11 cellular contexts compared by ENCODE assay signal in genomic region chr4:184583738-184584502, GRCh38.
A peak's percentile ranks its signal among the peaks of the same experiment; 100 is the strongest.
DNase-seq lines count a peak whose midpoint lies in the region; ATAC-seq and TF ChIP-seq lines count a peak whose summit lies in the region.
"Had no signal": no experiment of that assay in that cellular context is flagged by ENCODE, and none has a peak within 500 bp of the region (broad histone marks: within the 10 kb centered on the region; RNA-seq: fewer than 3 reads in every experiment).

No MANE protein-coding gene starts in this region.

- H3F3A ChIP-seq in SU-DHL-6 (ENCODE audit: insufficient read depth), result peaks cover 5% of the 10 kb centered on the region; the same call in 1 of the 2 replicates

- H3K27ac ChIP-seq in SU-DHL-6 (ENCODE audit: low read depth, low read length), result peak overlapping the region; percentile 77
- no peak overlapping the region for H3K27ac ChIP-seq in hepatocyte
- H3K27ac ChIP-seq: A549 had no signal

- ATAC-seq in GM21717 (IDR thresholded peaks at IDR 0.05; ENCODE audit: unreplicated experiment), result peak; percentile 56
- ATAC-seq: A549 had no signal

- H3K4me3 ChIP-seq in SU-DHL-6 (ENCODE audit: insufficient read depth, low read length, poor library complexity, severe bottlenecking) (no peak overlapping the region), hepatocyte (no peak overlapping the region)
- H3K4me3 ChIP-seq: A549 had no signal

- 76% methylated on average over 9 of the region's 9 CpGs for WGBS in hepatocyte (ENCODE audit: low lambda C conversion rate, missing lambda C conversion rate)

- H3K9me2 ChIP-seq in SU-DHL-6 (replicated peaks; ENCODE audit: insufficient read depth, low read length) (no peaks in the 10 kb centered on the region), hepatocyte (replicated peaks; ENCODE audit: insufficient read depth) (no peaks in the 10 kb centered on the region)

- no peaks in the 10 kb centered on the region for H3K27me3 ChIP-seq in SU-DHL-6 (ENCODE audit: low read length)
- no peaks in the 10 kb centered on the region for H3K27me3 ChIP-seq in hepatocyte

- H3K9me3 ChIP-seq in SU-DHL-6 (ENCODE audit: insufficient read depth, low read length), result no peaks in the 10 kb centered on the region; the same call in 1 of the 2 replicates
- no peaks in the 10 kb centered on the region for H3K9me3 ChIP-seq in hepatocyte (ENCODE audit: low read depth)
- H3K9me3 ChIP-seq: A549 had no signal

- no peak overlapping the region for H3K9ac ChIP-seq in SU-DHL-6 (ENCODE audit: low read length)

- TF ChIP-seq CTCF in SU-DHL-6 (IDR thresholded peaks at IDR 0.05; ENCODE audit: insufficient read depth, low read length, poor library complexity, severe bottlenecking) (no peak), hepatocyte (IDR thresholded peaks at IDR 0.05; ENCODE audit: poor library complexity) (no peak)

- H3K79me2 ChIP-seq in SU-DHL-6 (ENCODE audit: insufficient read depth, low read length), result no peaks in the 10 kb centered on the region
- no peaks in the 10 kb centered on the region for H3K79me2 ChIP-seq in hepatocyte

- H4K20me1 ChIP-seq in SU-DHL-6 (ENCODE audit: low read depth, low read length) (no peaks in the 10 kb centered on the region), hepatocyte (ENCODE audit: insufficient read depth, poor library complexity, severe bottlenecking) (no peaks in the 10 kb centered on the region)

- H3K4me1 ChIP-seq in hepatocyte (ENCODE audit: insufficient read depth), result no peaks in the 10 kb centered on the region
- H3K4me1 ChIP-seq: A549 had no signal

- no peaks in the 10 kb centered on the region for H3K36me3 ChIP-seq in SU-DHL-6 (ENCODE audit: low read length)
- H3K36me3 ChIP-seq in hepatocyte (replicated peaks; ENCODE audit: insufficient read depth, low read depth), result no peaks in the 10 kb centered on the region

- H3K4me2 ChIP-seq in SU-DHL-6 (ENCODE audit: low read depth, low read length, poor library complexity, severe bottlenecking) (peak overlapping the region; percentile 38), hepatocyte (no peak overlapping the region)
- H3K4me2 ChIP-seq: A549 had no signal

- H2AFZ ChIP-seq in SU-DHL-6 (ENCODE audit: low read depth, low read length, severe bottlenecking), result peak overlapping the region; percentile 42
- H2AFZ ChIP-seq in hepatocyte, result no peak overlapping the region

- DNase-seq in activated CD4-positive, alpha-beta T cell treated with anti-CD3 and anti-CD28 coated beads for 4 hours, result peak; percentile 6 to 8
- DNase-seq in activated CD4-positive, alpha-beta T cell treated with anti-CD3 and anti-CD28 coated beads for 1 hour, result no peak
- DNase-seq in stimulated activated CD4-positive, alpha-beta T cell treated with anti-CD3 and anti-CD28 coated beads, Interleukin-2, amount 100 ng/mL, for 4 hours (ENCODE audit: low read depth), result peak; percentile 9
- no peak for DNase-seq in putamen (ENCODE audit: low spot score)
- no peak for DNase-seq in hepatocyte (ENCODE audit: low spot score)
- no peak for DNase-seq in EL
- DNase-seq: hypothalamus; naive thymus-derived CD8-positive, alpha-beta T cell had no signal

Comparison
In these comparisons a context has a peak if more than half of its experiments do, and no peak if none do; other contexts are left out.
1. DNase-seq: peak in activated CD4-positive, alpha-beta T cell treated with anti-CD3 and anti-CD28 coated beads for 4 hours (2 of 2) and stimulated activated CD4-positive, alpha-beta T cell treated with anti-CD3 and anti-CD28 coated beads, Interleukin-2, amount 100 ng/mL, for 4 hours (single experiment); none in activated CD4-positive, alpha-beta T cell treated with anti-CD3 and anti-CD28 coated beads for 1 hour (single experiment), putamen (single experiment), hepatocyte (single experiment) and EL (single experiment).